17 cellular contexts compared by ENCODE assay signal in genomic region chr9:17600962-17601593, GRCh38. TPM values are rescaled to one million over a fixed set of nuclear protein-coding genes. Genes with fewer than 3 reads are reported as not detected.
A peak's percentile ranks its signal among the peaks of the same experiment; 100 is the strongest.
DNase-seq lines count a peak whose midpoint lies in the region; ATAC-seq and TF ChIP-seq lines count a peak whose summit lies in the region.
"Had no signal": no experiment of that assay in that cellular context is flagged by ENCODE, and none has a peak within 500 bp of the region (broad histone marks: within the 10 kb centered on the region; RNA-seq: fewer than 3 reads in every experiment).

No MANE protein-coding gene starts in this region.

- intact Hi-C loops in natural killer cell (cut with micrococcal nuclease) = no loop called here

- ATAC-seq in natural killer cell (no peak), HG02884 (IDR thresholded peaks at IDR 0.05; ENCODE audit: unreplicated experiment) (no peak)

- H2BK5ac ChIP-seq in mesenchymal stem cell (ENCODE audit: low read depth, low read length, poor library complexity, severe bottlenecking) = no peak overlapping the region

- no peak overlapping the region for H2BK120ac ChIP-seq in mesenchymal stem cell (ENCODE audit: low read depth, low read length)

- no peak overlapping the region for H3K4me2 ChIP-seq in mesenchymal stem cell (ENCODE audit: low read length, poor library complexity, severe bottlenecking)
- H3K4me2 ChIP-seq: BLaER1 had no signal

- H3K79me1 ChIP-seq in mesenchymal stem cell (replicated peaks; ENCODE audit: low read length, poor library complexity, severe bottlenecking) = no peaks in the 10 kb centered on the region

- H3K4me1 Mint-ChIP-seq in natural killer cell = no peaks in the 10 kb centered on the region
- H3K4me1 Mint-ChIP-seq: nephron had no signal

- H3K9me3 ChIP-seq in mesenchymal stem cell (ENCODE audit: control insufficient read depth, low read length) = no peaks in the 10 kb centered on the region
- H3K9me3 ChIP-seq: BLaER1 had no signal

- H2AFZ ChIP-seq in mesenchymal stem cell (ENCODE audit: low read depth, low read length) = no peak overlapping the region

- H3K27me3 ChIP-seq in mesenchymal stem cell (ENCODE audit: control insufficient read depth in 1 of 2, insufficient read depth in 1 of 2, low read length in 2 of 2) = peaks cover 0 to 24% of the 10 kb centered on the region in 2 experiments
- H3K27me3 ChIP-seq: BLaER1 had no signal

- no peak overlapping the region for H3K27ac ChIP-seq in mesenchymal stem cell (ENCODE audit: low read length, poor library complexity, severe bottlenecking)
- H3K27ac ChIP-seq: BLaER1 had no signal

- in situ Hi-C loops in astrocyte of the cerebellum (cut with HindIII; ENCODE audit: low sequenced_read_pairs) = no loop called here

- TF ChIP-seq CTCF in astrocyte of the cerebellum (IDR thresholded peaks at IDR 0.05; ENCODE audit: low read depth, low read length, missing control alignments) = no peak
- TF ChIP-seq CTCF in natural killer cell (IDR thresholded peaks at IDR 0.05) = no peak

- H3K23ac ChIP-seq in mesenchymal stem cell (ENCODE audit: low read length in 2 of 2) = no peak overlapping the region

- H3K4me3 ChIP-seq in astrocyte of the cerebellum (ENCODE audit: low read depth, low read length) (no peak overlapping the region), mesenchymal stem cell (ENCODE audit: insufficient read depth in 1 of 2, low read depth in 1 of 2, low read length in 2 of 2) (no peak overlapping the region)
- H3K4me3 ChIP-seq: BLaER1, lung had no signal

- 33% methylated on average over 5 of the region's 5 CpGs for WGBS in mesenchymal stem cell

- H3K14ac ChIP-seq in mesenchymal stem cell (ENCODE audit: low read length in 2 of 2) = no peak overlapping the region

- H2AK5ac ChIP-seq in mesenchymal stem cell (ENCODE audit: low read length, severe bottlenecking) = no peak overlapping the region

- no peaks in the 10 kb centered on the region for H3K36me3 ChIP-seq in mesenchymal stem cell (ENCODE audit: control insufficient read depth in 1 of 2, insufficient read depth in 2 of 2, low read depth in 1 of 2, low read length in 2 of 2)
- H3K36me3 ChIP-seq: BLaER1 had no signal

- no peaks in the 10 kb centered on the region for H3K27me3 Mint-ChIP-seq in natural killer cell (ENCODE audit: low read depth in 2 of 2)

- H3K9ac ChIP-seq in mesenchymal stem cell (ENCODE audit: low read length) = no peak overlapping the region
- H3K9ac ChIP-seq: BLaER1 had no signal

- no peak overlapping the region for H4K8ac ChIP-seq in mesenchymal stem cell (ENCODE audit: low read length)

- no peak overlapping the region for H3K4me3 Mint-ChIP-seq in natural killer cell
- H3K4me3 Mint-ChIP-seq: nephron had no signal

- H3K36me3 Mint-ChIP-seq in natural killer cell = no peaks in the 10 kb centered on the region
- H3K36me3 Mint-ChIP-seq: brain had no signal

- no peak overlapping the region for H4K91ac ChIP-seq in mesenchymal stem cell (ENCODE audit: low read length)

- no peak overlapping the region for H3K4ac ChIP-seq in mesenchymal stem cell (ENCODE audit: low read depth in 1 of 2, low read length in 2 of 2)

- H3K27ac Mint-ChIP-seq in natural killer cell = no peak overlapping the region

- H3K18ac ChIP-seq in mesenchymal stem cell (ENCODE audit: low read depth in 1 of 2, low read length in 2 of 2) = no peak overlapping the region

- H3K9me3 Mint-ChIP-seq in natural killer cell = peaks cover 4% of the 10 kb centered on the region in 2 donors
- H3K9me3 Mint-ChIP-seq: brain, nephron had no signal

- no peaks in the 10 kb centered on the region for H3K4me1 ChIP-seq in mesenchymal stem cell (ENCODE audit: control insufficient read depth, insufficient read depth, low read depth, low read length)
- H3K4me1 ChIP-seq: BLaER1 had no signal

- peak; percentile 37 for DNase-seq in ELR (ENCODE audit: low read depth)
- peak; percentile 89 for DNase-seq in M059J (ENCODE audit: low read depth)
- peak; percentile 13 for DNase-seq in astrocyte of the cerebellum (ENCODE audit: low read depth)
- peak; percentile 78 for DNase-seq in mesenchymal stem cell
- no peak for DNase-seq in natural killer cell
- DNase-seq in SIG-M5 (lab: John Stamatoyannopoulos, UW) = no peak
- DNase-seq in NCI-H345 treated with DMSO at 0.1 percent for 48 hours (lab: John Stamatoyannopoulos, UW; ENCODE audit: unreplicated experiment) = no peak
- DNase-seq: activated naive CD4-positive, alpha-beta T cell treated with Interleukin-2 at 50 U/mL for 16 hours; DMS153; MM.1S; Right ventricle myocardium superior; T-helper 2 cell had no signal

- no peak overlapping the region for H2BK12ac ChIP-seq in mesenchymal stem cell (ENCODE audit: low read length in 2 of 2)

- no peak overlapping the region for H2BK15ac ChIP-seq in mesenchymal stem cell (ENCODE audit: low read depth, poor library complexity, severe bottlenecking)

RNA-seq across cellular contexts. Expression of gene SH3GL2, which starts 22.2 kb away (rescaled TPM):
- 10.0 and 11.2 TPM in 2 replicates for total RNA-seq in M059J (2014; rRNA removed; shearing (Covaris generic))
- polyA plus RNA-seq in mesenchymal stem cell (2013, experiment 1 of 2) = 0.04 TPM
- polyA plus RNA-seq in mesenchymal stem cell (2013, experiment 2 of 2) = 0.12 TPM
- not detected for total RNA-seq in natural killer cell
- total RNA-seq: Right ventricle myocardium superior had no signal

Comparison
In these comparisons a context has a peak if more than half of its experiments do, and no peak if none do; other contexts are left out.
1. DNase-seq: peak in ELR (single experiment), M059J (single experiment), astrocyte of the cerebellum (single experiment) and mesenchymal stem cell (single experiment); none in natural killer cell (single experiment), SIG-M5 (single experiment) and NCI-H345 treated with DMSO at 0.1 percent for 48 hours (single experiment).
2. RNA of gene SH3GL2, which starts 22.2 kb away (total RNA-seq): 10.0 to 11.2 TPM in M059J; not detected in natural killer cell; every median in the first group is over 10 times any median in the second.